8 cellular contexts compared by ENCODE assay signal in genomic region chr4:70992354-70992753, GRCh38. TPM values are rescaled to one million over a fixed set of nuclear protein-coding genes. Genes with fewer than 3 reads are reported as not detected.
DNase-seq lines count a peak whose midpoint lies in the region; ATAC-seq and TF ChIP-seq lines count a peak whose summit lies in the region.

No MANE protein-coding gene starts in this region.

- no peak for ATAC-seq in GM18861 (IDR thresholded peaks at IDR 0.05; ENCODE audit: unreplicated experiment)

- H3K4me1 ChIP-seq in DOHH2 (ENCODE audit: control insufficient read depth, low read length) = peaks cover 36% of the 10 kb centered on the region

- DNase-seq in MV-4-11 (lab: John Stamatoyannopoulos, UW) (peak; percentile 11), MCF 10A (ENCODE audit: unreplicated experiment) (peak; percentile 42), nephron progenitor cell (no peak), COLO829 (ENCODE audit: low spot score) (no peak), HK-2 (ENCODE audit: unreplicated experiment) (no peak)
- no peak for DNase-seq in stimulated activated CD4-positive, alpha-beta T cell treated with anti-CD3 and anti-CD28 coated beads, Interleukin-12 subunit alpha, Interleukin-12 subunit beta, amount 100 ng/mL, for 4 hours

- no peaks in the 10 kb centered on the region for H3K27me3 Mint-ChIP-seq in MCF 10A (ENCODE audit: insufficient read depth, unreplicated experiment)
- H3K27me3 Mint-ChIP-seq in nephron progenitor cell (ENCODE audit: low read depth, poor library complexity) = no peaks in the 10 kb centered on the region

- H3K27ac Mint-ChIP-seq in MCF 10A (ENCODE audit: low read depth, unreplicated experiment) (peak overlapping the region; percentile 85), nephron progenitor cell (no peak overlapping the region)

- H3K9me3 Mint-ChIP-seq in MCF 10A (ENCODE audit: unreplicated experiment) = no peaks in the 10 kb centered on the region
- peaks cover 17% of the 10 kb centered on the region for H3K9me3 Mint-ChIP-seq in nephron progenitor cell

- H3K4me3 ChIP-seq in DOHH2 (ENCODE audit: low read length) = peak overlapping the region; percentile 90

- H3K4me1 Mint-ChIP-seq in MCF 10A (ENCODE audit: insufficient read depth, unreplicated experiment) (peaks cover 23% of the 10 kb centered on the region), nephron progenitor cell (peaks cover 47% of the 10 kb centered on the region)

- no peaks in the 10 kb centered on the region for H3K9me2 ChIP-seq in DOHH2 (replicated peaks; ENCODE audit: control insufficient read depth, low read length)

- peak overlapping the region; percentile 97 for H3K27ac ChIP-seq in DOHH2 (ENCODE audit: low read depth, low read length)

- peaks cover 29% of the 10 kb centered on the region for H3F3A ChIP-seq in DOHH2 (ENCODE audit: control insufficient read depth, insufficient read depth)

- H3K27me3 ChIP-seq in DOHH2 (ENCODE audit: control insufficient read depth, low read length) = no peaks in the 10 kb centered on the region

- H4K20me1 ChIP-seq in DOHH2 (ENCODE audit: control insufficient read depth, insufficient read depth, low read depth, low read length) = peaks cover 10% of the 10 kb centered on the region

- POLR2A ChIA-PET in MCF 10A (lab: Yijun Ruan, JAX) = interaction anchor here (0.7 to 2.2 kb wide), 5 partner anchors 10 to 304 kb away, joined by 3 to 20 read pairs (median 8); partner anchors contain the start of genes GRSF1 and UTP3

- TF ChIP-seq CTCF in DOHH2 (IDR thresholded peaks at IDR 0.05; ENCODE audit: low read depth, low read length, poor library complexity, severe bottlenecking) (no peak), MCF 10A (IDR thresholded peaks at IDR 0.05; ENCODE audit: unreplicated experiment) (no peak), nephron progenitor cell (IDR thresholded peaks at IDR 0.05) (no peak)

- intact Hi-C loops in MCF 10A (cut with micrococcal nuclease) = loop anchor here (5.0 kb wide), 2 partner anchors 90 to 305 kb away; partner anchors contain the start of genes MOB1B and UTP3

- H3K9me3 ChIP-seq in DOHH2 (ENCODE audit: control insufficient read depth, insufficient read depth, low read length) = no peaks in the 10 kb centered on the region

- CTCF ChIA-PET in MCF 10A (lab: Yijun Ruan, JAX) = no interaction called here

- peaks cover 54% of the 10 kb centered on the region for H3K79me2 ChIP-seq in DOHH2 (ENCODE audit: control insufficient read depth, low read length)

- no TSS peak for BruUV-seq in MCF 10A (replicated peaks; lab: Mats Ljungman, UMichigan)

- peaks cover 38% of the 10 kb centered on the region for H3K36me3 ChIP-seq in DOHH2 (ENCODE audit: control insufficient read depth, low read length)

- peak overlapping the region; percentile 85 for H3K4me3 Mint-ChIP-seq in MCF 10A (ENCODE audit: unreplicated experiment)
- peak overlapping the region; percentile 29 for H3K4me3 Mint-ChIP-seq in nephron progenitor cell

- H3K36me3 Mint-ChIP-seq in MCF 10A (ENCODE audit: insufficient read depth, unreplicated experiment) (peaks cover 7% of the 10 kb centered on the region), nephron progenitor cell (ENCODE audit: low read depth) (peaks cover 40% of the 10 kb centered on the region)

- peak overlapping the region; percentile 65 for H3K4me2 ChIP-seq in DOHH2 (ENCODE audit: low read length)

RNA-seq across cellular contexts. Expression of gene DCK, which starts 1.1 kb away (rescaled TPM):
- total RNA-seq in MCF 10A (2022) = 8.0 and 9.5 TPM in 2 replicates

Comparison
In these comparisons a context has a peak if more than half of its experiments do, and no peak if none do; other contexts are left out.
1. DNase-seq: peak in MV-4-11 (single experiment) and MCF 10A (single experiment); none in nephron progenitor cell (single experiment), COLO829 (single experiment), HK-2 (single experiment) and stimulated activated CD4-positive, alpha-beta T cell treated with anti-CD3 and anti-CD28 coated beads, Interleukin-12 subunit alpha, Interleukin-12 subunit beta, amount 100 ng/mL, for 4 hours (single experiment).